In genomic region chr3:161323926-161324621, GRCh38 we compare ENCODE assay signal across 1 cellular context.
A peak's percentile ranks its signal among the peaks of the same experiment; 100 is the strongest.
TF ChIP-seq lines count a peak whose summit lies in the region.

No MANE protein-coding gene starts in this region.

TF ChIP-seq in HepG2, 621 proteins besides CTCF, POLR2A, EP300 and RAD21 (continued from another document and continues in another):
- peak; percentile 84 for TF ChIP-seq FOXP4 (CRISPR knock-in tag; IDR thresholded peaks at IDR 0.05)
- TF ChIP-seq ASH2L (IDR thresholded peaks at IDR 0.05; ENCODE audit: insufficient read length, low read depth, low read length) = peak; percentile 47
- TF ChIP-seq GPN1 (CRISPR knock-in tag; IDR thresholded peaks at IDR 0.05; ENCODE audit: borderline replicate concordance) = no peak
- TF ChIP-seq, protein P1, sequence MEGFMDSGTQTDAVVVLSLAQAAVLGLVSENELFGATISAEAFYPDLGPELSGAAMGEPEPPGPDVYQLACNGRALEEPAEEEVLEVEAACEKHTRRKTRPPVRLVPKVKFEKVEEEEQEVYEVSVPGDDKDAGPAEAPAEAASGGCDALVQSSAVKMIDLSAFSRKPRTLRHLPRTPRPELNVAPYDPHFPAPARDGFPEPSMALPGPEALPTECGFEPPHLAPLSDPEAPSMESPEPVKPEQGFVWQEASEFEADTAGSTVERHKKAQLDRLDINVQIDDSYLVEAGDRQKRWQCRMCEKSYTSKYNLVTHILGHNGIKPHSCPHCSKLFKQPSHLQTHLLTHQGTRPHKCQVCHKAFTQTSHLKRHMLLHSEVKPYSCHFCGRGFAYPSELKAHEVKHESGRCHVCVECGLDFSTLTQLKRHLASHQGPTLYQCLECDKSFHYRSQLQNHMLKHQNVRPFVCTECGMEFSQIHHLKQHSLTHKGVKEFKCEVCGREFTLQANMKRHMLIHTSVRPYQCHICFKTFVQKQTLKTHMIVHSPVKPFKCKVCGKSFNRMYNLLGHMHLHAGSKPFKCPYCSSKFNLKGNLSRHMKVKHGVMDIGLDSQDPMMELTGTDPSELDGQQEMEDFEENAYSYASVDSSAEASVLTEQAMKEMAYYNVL (CRISPR knock-in tag; IDR thresholded peaks at IDR 0.05; ENCODE audit: borderline replicate concordance) = peak; percentile 63
- peak; percentile 88 for TF ChIP-seq ZGPAT (CRISPR knock-in tag; IDR thresholded peaks at IDR 0.05)
- TF ChIP-seq RERE (CRISPR knock-in tag; IDR thresholded peaks at IDR 0.05; ENCODE audit: low read depth) = peak; percentile 89
- peak; percentile 75; the same call in 1 of the 2 replicates for TF ChIP-seq SIX1 (CRISPR knock-in tag; IDR thresholded peaks at IDR 0.05; ENCODE audit: borderline replicate concordance)
- TF ChIP-seq POGZ (CRISPR knock-in tag; IDR thresholded peaks at IDR 0.05) = peak; percentile 36
- no peak for TF ChIP-seq ZNF564 (CRISPR knock-in tag; IDR thresholded peaks at IDR 0.05)
- TF ChIP-seq NR2F2 (IDR thresholded peaks at IDR 0.05; ENCODE audit: borderline replicate concordance, low read depth) = peak; percentile 52; the same call in 1 of the 2 replicates
- TF ChIP-seq ZNF124 (CRISPR knock-in tag; IDR thresholded peaks at IDR 0.05) = 0 out of 2 replicates have a peak, but pooled peaks have one; percentile 36
- TF ChIP-seq PAXIP1 (CRISPR knock-in tag; conservative IDR thresholded peaks at IDR 0.05) = peak; percentile 90
- TF ChIP-seq KDM3A (CRISPR knock-in tag; IDR thresholded peaks at IDR 0.05; ENCODE audit: low read depth) = 0 out of 2 replicates have a peak, but pooled peaks have one; percentile 69
- TF ChIP-seq RARA (CRISPR knock-in tag; IDR thresholded peaks at IDR 0.05) = peak; percentile 72
- TF ChIP-seq TFE3 (CRISPR knock-in tag; IDR thresholded peaks at IDR 0.05) = peak; percentile 64
- TF ChIP-seq, protein P2, sequence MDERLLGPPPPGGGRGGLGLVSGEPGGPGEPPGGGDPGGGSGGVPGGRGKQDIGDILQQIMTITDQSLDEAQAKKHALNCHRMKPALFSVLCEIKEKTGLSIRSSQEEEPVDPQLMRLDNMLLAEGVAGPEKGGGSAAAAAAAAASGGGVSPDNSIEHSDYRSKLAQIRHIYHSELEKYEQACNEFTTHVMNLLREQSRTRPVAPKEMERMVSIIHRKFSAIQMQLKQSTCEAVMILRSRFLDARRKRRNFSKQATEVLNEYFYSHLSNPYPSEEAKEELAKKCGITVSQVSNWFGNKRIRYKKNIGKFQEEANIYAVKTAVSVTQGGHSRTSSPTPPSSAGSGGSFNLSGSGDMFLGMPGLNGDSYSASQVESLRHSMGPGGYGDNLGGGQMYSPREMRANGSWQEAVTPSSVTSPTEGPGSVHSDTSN (CRISPR knock-in tag; IDR thresholded peaks at IDR 0.05) = no peak
- peak; percentile 80 for TF ChIP-seq TCF7 (IDR thresholded peaks at IDR 0.05; ENCODE audit: low read depth)
- TF ChIP-seq FOXJ3 (CRISPR knock-in tag; IDR thresholded peaks at IDR 0.05; ENCODE audit: borderline replicate concordance) = peak; percentile 96; the same call in 1 of the 2 replicates
- TF ChIP-seq CREB1 (IDR thresholded peaks at IDR 0.05) = 0 out of 2 replicates have a peak, but pooled peaks have one; percentile 4
- peak; percentile 55 for TF ChIP-seq CREB1 (CRISPR knock-in tag; IDR thresholded peaks at IDR 0.05)
- TF ChIP-seq ZNF652 (CRISPR knock-in tag; IDR thresholded peaks at IDR 0.05; ENCODE audit: borderline replicate concordance, low read depth) = peak; percentile 16; the same call in 1 of the 2 replicates
- TF ChIP-seq SAP130 (CRISPR knock-in tag; IDR thresholded peaks at IDR 0.05; ENCODE audit: low read depth) = peak; percentile 69
- TF ChIP-seq SALL1 (CRISPR knock-in tag; IDR thresholded peaks at IDR 0.05) = peak; percentile 21; the same call in 1 of the 2 replicates
- peak; percentile 95 for TF ChIP-seq ARID5B (CRISPR knock-in tag; IDR thresholded peaks at IDR 0.05)
- TF ChIP-seq SALL2 (CRISPR knock-in tag; IDR thresholded peaks at IDR 0.05) = no peak
- TF ChIP-seq XRCC5 (optimal IDR thresholded peaks at IDR 0.05; ENCODE audit: low read length) = no peak
- TF ChIP-seq, protein P3, sequence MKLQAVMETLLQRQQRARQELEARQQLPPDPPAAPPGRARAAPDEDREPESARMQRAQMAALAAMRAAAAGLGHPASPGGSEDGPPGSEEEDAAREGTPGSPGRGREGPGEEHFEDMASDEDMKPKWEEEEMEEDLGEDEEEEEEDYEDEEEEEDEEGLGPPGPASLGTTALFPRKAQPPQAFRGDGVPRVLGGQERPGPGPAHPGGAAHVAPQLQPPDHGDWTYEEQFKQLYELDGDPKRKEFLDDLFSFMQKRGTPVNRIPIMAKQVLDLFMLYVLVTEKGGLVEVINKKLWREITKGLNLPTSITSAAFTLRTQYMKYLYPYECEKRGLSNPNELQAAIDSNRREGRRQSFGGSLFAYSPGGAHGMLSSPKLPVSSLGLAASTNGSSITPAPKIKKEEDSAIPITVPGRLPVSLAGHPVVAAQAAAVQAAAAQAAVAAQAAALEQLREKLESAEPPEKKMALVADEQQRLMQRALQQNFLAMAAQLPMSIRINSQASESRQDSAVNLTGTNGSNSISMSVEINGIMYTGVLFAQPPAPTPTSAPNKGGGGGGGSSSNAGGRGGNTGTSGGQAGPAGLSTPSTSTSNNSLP (IDR thresholded peaks at IDR 0.05; ENCODE audit: low read depth, low read length) = peak; percentile 91
- peak; percentile 50; the same call in 1 of the 2 replicates for TF ChIP-seq ZKSCAN8 (CRISPR knock-in tag; IDR thresholded peaks at IDR 0.05; ENCODE audit: borderline replicate concordance)
- peak; percentile 55; the same call in 1 of the 2 replicates for TF ChIP-seq NCOR1 (IDR thresholded peaks at IDR 0.05; ENCODE audit: borderline replicate concordance, low read length)
